Comparison of ENCODE assay signal across 1 cellular context in the genomic region with DNA sequence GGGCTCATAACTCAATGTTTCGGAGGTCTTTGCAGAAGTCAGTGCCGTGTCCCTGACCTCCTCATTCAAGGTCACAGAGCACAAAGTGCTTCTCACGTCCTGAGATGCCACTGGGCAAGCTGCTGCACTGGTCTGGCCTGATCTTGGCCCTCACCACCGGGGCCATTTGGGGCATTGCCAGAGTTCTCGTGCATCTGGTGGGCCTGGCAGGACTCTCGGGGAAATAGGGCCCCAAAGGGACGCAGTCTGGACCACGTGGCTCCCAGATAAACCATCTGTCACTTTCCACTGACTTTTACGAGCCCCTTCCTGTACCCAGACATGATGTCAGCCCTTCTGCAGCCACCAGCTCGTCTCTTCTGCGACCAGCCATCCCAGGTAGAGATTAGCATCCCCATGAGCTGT.
TF ChIP-seq lines count a peak whose summit lies in the region.

No MANE protein-coding gene starts in this region.

TF ChIP-seq in HepG2, 621 proteins besides CTCF, POLR2A, EP300 and RAD21:
- TF ChIP-seq RBAK (CRISPR knock-in tag; IDR thresholded peaks at IDR 0.05): no peak
- TF ChIP-seq, protein P1, sequence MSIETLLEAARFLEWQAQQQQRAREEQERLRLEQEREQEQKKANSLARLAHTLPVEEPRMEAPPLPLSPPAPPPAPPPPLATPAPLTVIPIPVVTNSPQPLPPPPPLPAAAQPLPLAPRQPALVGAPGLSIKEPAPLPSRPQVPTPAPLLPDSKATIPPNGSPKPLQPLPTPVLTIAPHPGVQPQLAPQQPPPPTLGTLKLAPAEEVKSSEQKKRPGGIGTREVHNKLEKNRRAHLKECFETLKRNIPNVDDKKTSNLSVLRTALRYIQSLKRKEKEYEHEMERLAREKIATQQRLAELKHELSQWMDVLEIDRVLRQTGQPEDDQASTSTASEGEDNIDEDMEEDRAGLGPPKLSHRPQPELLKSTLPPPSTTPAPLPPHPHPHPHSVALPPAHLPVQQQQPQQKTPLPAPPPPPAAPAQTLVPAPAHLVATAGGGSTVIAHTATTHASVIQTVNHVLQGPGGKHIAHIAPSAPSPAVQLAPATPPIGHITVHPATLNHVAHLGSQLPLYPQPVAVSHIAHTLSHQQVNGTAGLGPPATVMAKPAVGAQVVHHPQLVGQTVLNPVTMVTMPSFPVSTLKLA (IDR thresholded peaks at IDR 0.05): peak; percentile 67
